8 cellular contexts compared by ENCODE assay signal in genomic region chr4:145618210-145618911, GRCh38. TPM values are rescaled to one million over a fixed set of nuclear protein-coding genes. Genes with fewer than 3 reads are reported as not detected.
DNase-seq lines count a peak whose midpoint lies in the region; ATAC-seq and TF ChIP-seq lines count a peak whose summit lies in the region.

No MANE protein-coding gene starts in this region.

- ATAC-seq in foreskin keratinocyte (no peak), HG03378 (IDR thresholded peaks at IDR 0.05; ENCODE audit: unreplicated experiment) (no peak), GM18909 (IDR thresholded peaks at IDR 0.05; ENCODE audit: poor library complexity, unreplicated experiment) (no peak), HG02840 (IDR thresholded peaks at IDR 0.05; ENCODE audit: low FRiP score, unreplicated experiment) (no peak)

- no peak for TF ChIP-seq CTCF in GM06990 (IDR thresholded peaks at IDR 0.05; ENCODE audit: insufficient read depth, low read length, poor library complexity, severe bottlenecking)
- TF ChIP-seq CTCF in foreskin keratinocyte (conservative IDR thresholded peaks at IDR 0.05), result no peak
- no peak for TF ChIP-seq CTCF in osteoblast (IDR thresholded peaks at IDR 0.05; ENCODE audit: extremely low read depth, low read depth, low read length)

- DNase-seq in GM06990 (ENCODE audit: extremely low read depth, insufficient read length) (no peak), LHCN-M2 (ENCODE audit: low read depth) (peak; percentile 34), foreskin keratinocyte (no peak), osteoblast (ENCODE audit: insufficient read length, low spot score, missing footprints) (peak; percentile 58)
- peak; percentile 2 for DNase-seq in activated T-helper 9 cell treated with anti-CD3 and anti-CD28 coated beads, Interleukin-2, amount 50 U/mL, for 16 hours (ENCODE audit: low read depth)

- no peaks in the 10 kb centered on the region for H3K9me3 ChIP-seq in osteoblast (ENCODE audit: low read depth, low read length)

- peak overlapping the region; percentile 93 for H2AFZ ChIP-seq in osteoblast (ENCODE audit: low read length)

- H3K27me3 ChIP-seq in GM06990 (replicated peaks; ENCODE audit: control insufficient read depth, insufficient read depth, low read length), result no peaks in the 10 kb centered on the region
- H3K27me3 ChIP-seq in foreskin keratinocyte, result no peaks in the 10 kb centered on the region
- no peaks in the 10 kb centered on the region for H3K27me3 ChIP-seq in osteoblast (ENCODE audit: insufficient read depth, low read length)

- peaks cover 25% of the 10 kb centered on the region for H3K79me2 ChIP-seq in osteoblast (ENCODE audit: insufficient read depth, low read length)

- H3K4me3 ChIP-seq in GM06990 (replicated peaks; ENCODE audit: low read depth, low read length) (peak overlapping the region; percentile 90), osteoblast (ENCODE audit: insufficient read depth, low read length) (peak overlapping the region; percentile 95)

- peak overlapping the region; percentile 95 for H3K27ac ChIP-seq in foreskin keratinocyte
- H3K27ac ChIP-seq in osteoblast (ENCODE audit: low read depth, low read length), result peak overlapping the region; percentile 99

- no peaks in the 10 kb centered on the region for H4K20me1 ChIP-seq in osteoblast (ENCODE audit: insufficient read depth, low read length)

- H3K36me3 ChIP-seq in GM06990 (ENCODE audit: control insufficient read depth, insufficient read depth, low read length), result no peaks in the 10 kb centered on the region
- H3K36me3 ChIP-seq in osteoblast (ENCODE audit: insufficient read depth, low read length), result no peaks in the 10 kb centered on the region

- H3K4me2 ChIP-seq in osteoblast (ENCODE audit: insufficient read depth, low read length), result peak overlapping the region; percentile 94

- H3K4me1 ChIP-seq in foreskin keratinocyte (peaks cover 3% of the 10 kb centered on the region), osteoblast (ENCODE audit: insufficient read depth, low read length) (peaks cover 11% of the 10 kb centered on the region)

RNA-seq across cellular contexts. Expression of gene MMAA, which starts 0.8 kb away (rescaled TPM):
- total RNA-seq in LHCN-M2 (2014; rRNA removed) (5.1 and 6.5 TPM in 2 replicates), foreskin keratinocyte (3.9 and 4.8 TPM in 2 replicates), osteoblast (4.3 and 5.0 TPM in 2 replicates)
- 3.7 TPM for polyA plus RNA-seq in LHCN-M2 (2012)
- 3.9 and 4.5 TPM in 2 replicates for polyA plus RNA-seq in foreskin keratinocyte

Comparison
In these comparisons a context has a peak if more than half of its experiments do, and no peak if none do; other contexts are left out.
1. DNase-seq: peak in LHCN-M2 (single experiment), activated T-helper 9 cell treated with anti-CD3 and anti-CD28 coated beads, Interleukin-2, amount 50 U/mL, for 16 hours (single experiment) and osteoblast (single experiment); none in GM06990 (single experiment) and foreskin keratinocyte (0 of 2).